Comparison of ENCODE assay signal across 30 cellular contexts in genomic region chr3:24290596-24290995, GRCh38.
DNase-seq lines count a peak whose midpoint lies in the region; ATAC-seq and TF ChIP-seq lines count a peak whose summit lies in the region.
"Had no signal": no experiment of that assay in that cellular context is flagged by ENCODE, and none has a peak within 500 bp of the region (broad histone marks: within the 10 kb centered on the region; RNA-seq: fewer than 3 reads in every experiment).

No MANE protein-coding gene starts in this region.

- no peak overlapping the region for H3K4me3 Mint-ChIP-seq in activated CD4-positive, alpha-beta memory T cell treated with anti-CD3 and anti-CD28 coated beads for 36 hours
- H3K4me3 Mint-ChIP-seq: activated CD8-positive, alpha-beta T cell treated with anti-CD3 and anti-CD28 coated beads for 36 hours; activated T-helper 17 cell treated with anti-CD3 and anti-CD28 coated beads, Interleukin-2, amount 50 U/mL, for 72 hours; B cell; CD8-positive, alpha-beta T cell; stimulated activated naive B cell treated with anti-CD40 and anti-IgM and Interleukin-4, amounts not matched to agents 10 μg/mL and 1 μg/mL and 100 μg/mL, for 72 hours had no signal

- ATAC-seq in gastrocnemius medialis: no peak
- ATAC-seq: activated CD8-positive, alpha-beta T cell treated with anti-CD3 and anti-CD28 coated beads for 36 hours; activated T-helper 17 cell treated with anti-CD3 and anti-CD28 coated beads, Interleukin-2, amount 50 U/mL, for 72 hours; CD8-positive, alpha-beta T cell; GM12878; left ventricle myocardium superior; stimulated activated naive B cell treated with anti-CD40 and anti-IgM and Interleukin-4, amounts not matched to agents 10 μg/mL and 1 μg/mL and 100 μg/mL, for 72 hours had no signal

- in situ Hi-C loops in gastrocnemius medialis (cut with MboI; ENCODE audit: low sequenced_read_pairs in 4 of 4): no loop called here

- CTCF ChIA-PET in activated CD4-positive, alpha-beta memory T cell treated with anti-CD3 and anti-CD28 coated beads for 36 hours (lab: Charles Lee): no interaction called here

- no peaks in the 10 kb centered on the region for H3K4me1 Mint-ChIP-seq in activated CD4-positive, alpha-beta memory T cell treated with anti-CD3 and anti-CD28 coated beads for 36 hours (ENCODE audit: low read depth)
- H3K4me1 Mint-ChIP-seq: activated T-helper 17 cell treated with anti-CD3 and anti-CD28 coated beads, Interleukin-2, amount 50 U/mL, for 72 hours; B cell had no signal

- H3K4me1 ChIP-seq in gastrocnemius medialis: peaks cover 32 to 33% of the 10 kb centered on the region in 2 donors
- H3K4me1 ChIP-seq: Peyer's patch had no signal

- no peak overlapping the region for H3K27ac Mint-ChIP-seq in activated CD4-positive, alpha-beta memory T cell treated with anti-CD3 and anti-CD28 coated beads for 36 hours
- H3K27ac Mint-ChIP-seq: activated CD8-positive, alpha-beta T cell treated with anti-CD3 and anti-CD28 coated beads for 36 hours; activated T-helper 17 cell treated with anti-CD3 and anti-CD28 coated beads, Interleukin-2, amount 50 U/mL, for 72 hours; B cell; CD8-positive, alpha-beta T cell; stimulated activated naive B cell treated with anti-CD40 and anti-IgM and Interleukin-4, amounts not matched to agents 10 μg/mL and 1 μg/mL and 100 μg/mL, for 72 hours had no signal

- DNase-seq in AG08395 (ENCODE audit: low spot score): peak; percentile 10
- DNase-seq in kidney glomerular epithelial cell (lab: John Stamatoyannopoulos, UW): peak; percentile 85
- DNase-seq in gastrocnemius medialis: no peak
- DNase-seq in ureter (ENCODE audit: low spot score): no peak
- no peak for DNase-seq in foreskin melanocyte
- DNase-seq in activated naive CD4-positive, alpha-beta T cell (lab: John Stamatoyannopoulos, UW): no peak
- DNase-seq in activated CD4-positive, alpha-beta memory T cell treated with anti-CD3 and anti-CD28 coated beads for 36 hours: no peak
- DNase-seq: activated CD8-positive, alpha-beta T cell treated with anti-CD3 and anti-CD28 coated beads for 36 hours; activated naive CD4-positive, alpha-beta T cell treated with anti-CD3 and anti-CD28 coated beads, Interleukin-2, amount 50 U/mL, for 16 hours; amniotic stem cell; CD8-positive, alpha-beta T cell; DMS 273 treated with DMSO at 0.1 percent for 48 hours; effector CD8-positive, alpha-beta T cell; H7; KG1; left ventricle myocardium superior; MM.1S; NCI-H2081 treated with DMSO at 0.1 percent for 48 hours; NCI-H226; Peyer's patch; small intestine; stimulated activated naive B cell treated with anti-CD40 and anti-IgM and Interleukin-4, amounts not matched to agents 10 μg/mL and 1 μg/mL and 100 μg/mL, for 72 hours; SW 1271 had no signal

- POLR2A ChIA-PET in activated CD4-positive, alpha-beta memory T cell treated with anti-CD3 and anti-CD28 coated beads for 36 hours (lab: Charles Lee): no interaction called here

- no peak overlapping the region for H3K4me3 ChIP-seq in gastrocnemius medialis
- H3K4me3 ChIP-seq: breast epithelium, GM12878, Peyer's patch, suprapubic skin had no signal

- intact Hi-C loops in gastrocnemius medialis (cut with DNase I; ENCODE audit: low total_unique reads): no loop called here
- intact Hi-C loops in activated CD4-positive, alpha-beta memory T cell treated with anti-CD3 and anti-CD28 coated beads for 36 hours (cut with micrococcal nuclease): no loop called here

- no peak for TF ChIP-seq CTCF in VCaP (conservative IDR thresholded peaks at IDR 0.05)
- no peak for TF ChIP-seq CTCF in gastrocnemius medialis (IDR thresholded peaks at IDR 0.05 in 4 of 5, conservative IDR thresholded peaks at IDR 0.05 in 1 of 5)

- H3K27me3 ChIP-seq in gastrocnemius medialis: no peaks in the 10 kb centered on the region
- H3K27me3 ChIP-seq: breast epithelium, Peyer's patch, suprapubic skin had no signal

- H3K36me3 ChIP-seq in gastrocnemius medialis: peaks cover 0 to 8% of the 10 kb centered on the region in 2 donors
- H3K36me3 ChIP-seq: breast epithelium, Peyer's patch had no signal

- no peaks in the 10 kb centered on the region for H3K27me3 Mint-ChIP-seq in activated CD4-positive, alpha-beta memory T cell treated with anti-CD3 and anti-CD28 coated beads for 36 hours
- H3K27me3 Mint-ChIP-seq: activated CD8-positive, alpha-beta T cell treated with anti-CD3 and anti-CD28 coated beads for 36 hours; B cell; stimulated activated naive B cell treated with anti-CD40 and anti-IgM and Interleukin-4, amounts not matched to agents 10 μg/mL and 1 μg/mL and 100 μg/mL, for 72 hours had no signal

- no peak for TF ChIP-seq POLR2A in gastrocnemius medialis (IDR thresholded peaks at IDR 0.05)

- H3K36me3 Mint-ChIP-seq in activated CD4-positive, alpha-beta memory T cell treated with anti-CD3 and anti-CD28 coated beads for 36 hours: no peaks in the 10 kb centered on the region
- H3K36me3 Mint-ChIP-seq: CD8-positive, alpha-beta T cell had no signal

- H3K27ac ChIP-seq in VCaP (peak overlapping the region; percentile 74; the same call in 1 of the 2 replicates), gastrocnemius medialis (peak overlapping the region in 3 of 4 donors; percentile 31 to 92 (median 84))
- H3K27ac ChIP-seq: HL-60, Peyer's patch, suprapubic skin had no signal

- no peaks in the 10 kb centered on the region for H3K9me3 ChIP-seq in gastrocnemius medialis
- H3K9me3 ChIP-seq: breast epithelium, Peyer's patch had no signal

- peaks cover 3% of the 10 kb centered on the region for H3K9me3 Mint-ChIP-seq in activated CD4-positive, alpha-beta memory T cell treated with anti-CD3 and anti-CD28 coated beads for 36 hours
- H3K9me3 Mint-ChIP-seq: activated T-helper 17 cell treated with anti-CD3 and anti-CD28 coated beads, Interleukin-2, amount 50 U/mL, for 72 hours had no signal

Comparison
In these comparisons a context has a peak if more than half of its experiments do, and no peak if none do; other contexts are left out.
1. DNase-seq: peak in AG08395 (single experiment) and kidney glomerular epithelial cell (single experiment); none in gastrocnemius medialis (0 of 2), ureter (single experiment), foreskin melanocyte (single experiment), activated naive CD4-positive, alpha-beta T cell (0 of 4) and activated CD4-positive, alpha-beta memory T cell treated with anti-CD3 and anti-CD28 coated beads for 36 hours (single experiment).